Comparison of ENCODE assay signal across 8 cellular contexts in genomic region chr19:23249911-23250649, GRCh38. TPM values are rescaled to one million over a fixed set of nuclear protein-coding genes. Genes with fewer than 3 reads are reported as not detected.
DNase-seq lines count a peak whose midpoint lies in the region; ATAC-seq and TF ChIP-seq lines count a peak whose summit lies in the region.

Gene ZNF724 (minus strand): TSS chr19:23250394. CDS start chr19:23250242, 152 bp downstream.

- no peaks in the 10 kb centered on the region for H3K4me1 ChIP-seq in colonic mucosa

- no peaks in the 10 kb centered on the region for H3K9me3 ChIP-seq in colonic mucosa

- H3K36me3 ChIP-seq in colonic mucosa = no peaks in the 10 kb centered on the region

- ATAC-seq in HG03378 (IDR thresholded peaks at IDR 0.05; ENCODE audit: unreplicated experiment) = peak; percentile 98

- H3K9ac ChIP-seq in colonic mucosa (ENCODE audit: low read depth in 2 of 2, low read length in 2 of 2) = peak within 1 kb of the TSS; percentile 69 to 73

- H3K27ac ChIP-seq in colonic mucosa = peak within 1 kb of the TSS; percentile 73

- intact Hi-C loops in colonic mucosa (cut with DNase I) = no loop called here

- peak; percentile 81 for TF ChIP-seq POLR2A in GM19099 (IDR thresholded peaks at IDR 0.05; ENCODE audit: extremely low read depth, insufficient read length, low read depth)

- no peaks in the 10 kb centered on the region for H3K27me3 ChIP-seq in colonic mucosa

- peak; percentile 96 for DNase-seq in AG20443 (ENCODE audit: low spot score)
- DNase-seq in NCI-H524 treated with DMSO at 0.1 percent for 48 hours (lab: John Stamatoyannopoulos, UW) = peak; percentile 84
- peak; percentile 79 to 81 for DNase-seq in activated CD4-positive, alpha-beta T cell treated with anti-CD3 and anti-CD28 coated beads for 4 hours
- DNase-seq in colonic mucosa = peak; percentile 95
- DNase-seq in kidney tubule cell (ENCODE audit: low spot score) = peak; percentile 98
- DNase-seq in stimulated activated CD4-positive, alpha-beta T cell treated with anti-CD3 and anti-CD28 coated beads, Interleukin-1b, Interleukin-23, amount 100 ng/mL, for 1 hour (ENCODE audit: low read depth in 2 of 2) = peak; percentile 64 to 66

- H3K4me3 ChIP-seq in colonic mucosa = peak within 1 kb of the TSS; percentile 72

- TF ChIP-seq CTCF in colonic mucosa (IDR thresholded peaks at IDR 0.05) = no peak

RNA-seq across cellular contexts. Expression of gene ZNF724, which starts in this region (rescaled TPM):
- total RNA-seq in colonic mucosa = 1 to 10 TPM; 3.5 to 6.7 TPM

Comparison
In these comparisons a context has a peak if more than half of its experiments do, and no peak if none do; other contexts are left out.
1. Peak in every context shown above with its lines: DNase-seq, ATAC-seq, H3K4me3 ChIP-seq and H3K27ac ChIP-seq.